8 cellular contexts compared by ENCODE assay signal in the genomic region with DNA sequence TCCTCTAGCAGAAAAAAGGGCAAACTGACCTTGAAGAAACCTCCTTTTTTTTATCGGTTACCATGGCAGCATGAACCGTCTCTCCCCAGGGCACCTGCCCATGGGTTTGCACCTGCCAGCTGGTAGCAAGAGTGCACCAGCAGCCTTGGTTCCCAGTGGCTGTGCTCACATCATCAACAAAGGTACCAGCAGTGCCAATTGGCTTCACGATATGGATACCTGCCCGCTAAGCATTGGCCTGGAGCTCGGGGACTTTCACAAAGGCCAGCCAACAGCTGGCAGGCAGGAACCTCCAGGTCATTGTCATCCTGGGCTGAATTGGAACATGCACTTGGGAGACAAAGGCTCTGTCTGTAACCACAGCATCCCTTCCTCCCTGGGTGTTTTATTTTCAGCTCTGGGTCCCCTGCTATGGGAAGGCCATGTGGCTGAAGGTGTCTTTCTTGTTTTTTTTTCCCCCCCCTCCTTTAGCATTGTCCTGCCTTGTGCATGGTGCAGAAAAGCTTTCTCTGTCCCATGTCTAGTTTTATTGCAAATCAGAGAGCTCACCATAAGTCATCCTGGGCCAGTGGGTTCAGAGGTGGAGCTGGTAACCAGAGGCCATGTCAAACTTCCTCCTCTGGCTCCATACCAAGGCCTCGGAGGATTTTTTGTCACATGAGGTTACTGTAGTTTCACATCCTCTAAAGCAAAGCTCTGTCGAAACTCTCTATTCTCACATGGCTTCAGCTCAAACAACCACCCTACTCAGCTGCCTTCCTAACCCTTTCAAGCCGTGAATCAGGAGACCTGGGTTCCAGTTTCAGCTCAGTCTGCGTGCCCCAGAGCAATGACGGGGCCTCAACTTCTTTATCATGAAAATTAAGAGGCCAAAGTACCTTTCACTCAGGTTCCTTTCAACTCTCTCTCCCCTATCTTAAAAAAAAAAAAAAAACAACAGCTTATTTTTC.
DNase-seq lines count a peak whose midpoint lies in the region; ATAC-seq lines count a peak whose summit lies in the region.

No MANE protein-coding gene starts in this region.

- no peaks in the 10 kb centered on the region for H3K9me3 ChIP-seq in iPS-15b (ENCODE audit: control insufficient read depth, insufficient read depth, low read length)

- H3K36me3 ChIP-seq in iPS-15b (ENCODE audit: control insufficient read depth, insufficient read depth, low read length), result no peaks in the 10 kb centered on the region

- H3K4me3 ChIP-seq in iPS-15b (ENCODE audit: low read depth, low read length), result no peak overlapping the region

- peak; percentile 69 for DNase-seq in activated CD8-positive, alpha-beta memory T cell treated with anti-CD3 and anti-CD28 coated beads for 24 hours
- no peak for DNase-seq in activated CD8-positive, alpha-beta memory T cell treated with anti-CD3 and anti-CD28 coated beads, Interleukin-2, amount 50 U/mL, for 4 hours
- DNase-seq in NCI-H2196 treated with DMSO at 0.1 percent for 48 hours (lab: John Stamatoyannopoulos, UW; ENCODE audit: unreplicated experiment) (peak; percentile 52), UCSD-AML1 (lab: John Stamatoyannopoulos, UW; ENCODE audit: unreplicated experiment) (no peak)
- peak; percentile 71 for DNase-seq in activated effector memory CD4-positive, alpha-beta T cell treated with anti-CD3 and anti-CD28 coated beads, Interleukin-2, amount 50 U/mL, for 16 hours
- peak; percentile 7 to 47 (median 13) for DNase-seq in stimulated activated CD4-positive, alpha-beta T cell treated with anti-CD3 and anti-CD28 coated beads, TNF-alpha, amount 100 ng/mL, for 24 hours (ENCODE audit: low read depth in 3 of 3)

- peaks cover 28% of the 10 kb centered on the region for H3K4me1 ChIP-seq in iPS-15b (ENCODE audit: control insufficient read depth, insufficient read depth, low read length)

- peak; percentile 98 for ATAC-seq in HG03025 (IDR thresholded peaks at IDR 0.05; ENCODE audit: low FRiP score, unreplicated experiment)

- H3K9ac ChIP-seq in iPS-15b (ENCODE audit: low read depth, low read length), result peak overlapping the region; percentile 17

- H3K27me3 ChIP-seq in iPS-15b (ENCODE audit: control insufficient read depth, insufficient read depth, low read length), result peaks cover 9% of the 10 kb centered on the region

Comparison
In these comparisons a context has a peak if more than half of its experiments do, and no peak if none do; other contexts are left out.
1. DNase-seq: peak in activated CD8-positive, alpha-beta memory T cell treated with anti-CD3 and anti-CD28 coated beads for 24 hours (single experiment), NCI-H2196 treated with DMSO at 0.1 percent for 48 hours (single experiment), activated effector memory CD4-positive, alpha-beta T cell treated with anti-CD3 and anti-CD28 coated beads, Interleukin-2, amount 50 U/mL, for 16 hours (single experiment) and stimulated activated CD4-positive, alpha-beta T cell treated with anti-CD3 and anti-CD28 coated beads, TNF-alpha, amount 100 ng/mL, for 24 hours (3 of 3); none in activated CD8-positive, alpha-beta memory T cell treated with anti-CD3 and anti-CD28 coated beads, Interleukin-2, amount 50 U/mL, for 4 hours (single experiment) and UCSD-AML1 (single experiment).